8 cellular contexts compared by ENCODE assay signal in genomic region chr17:40197550-40198475, GRCh38. TPM values are rescaled to one million over a fixed set of nuclear protein-coding genes. Genes with fewer than 3 reads are reported as not detected.
DNase-seq lines count a peak whose midpoint lies in the region; ATAC-seq, FAIRE-seq and TF ChIP-seq lines count a peak whose summit lies in the region.
"Not testable (repeated sequence)": the region's sequence is repeated elsewhere in the genome, so short reads cannot be mapped to it uniquely, and the experiment has no call there.

No MANE protein-coding gene starts in this region.

- TF ChIP-seq RAD21 in A549 (conservative IDR thresholded peaks at IDR 0.05 in 1 of 2, IDR thresholded peaks at IDR 0.05 in 1 of 2); HepG2 (CRISPR knock-in tag; IDR thresholded peaks at IDR 0.05): not testable (repeated sequence)

- H3K4me3 Mint-ChIP-seq in activated T-cell treated with anti-CD3 and anti-CD28 coated beads, Interleukin-2, amount 50 U/mL, for 24 hours = peak overlapping the region; percentile 62

- H3K79me2 ChIP-seq in Karpas-422 (ENCODE audit: low read length); HepG2 (ENCODE audit: insufficient read depth, low read length): not testable (repeated sequence)

- TF ChIP-seq POLR2A in A549 (IDR thresholded peaks at IDR 0.05; ENCODE audit: low read length) (peak; percentile 17; the same call in 1 of the 2 replicates), HepG2 (IDR thresholded peaks at IDR 0.05; ENCODE audit: insufficient read depth in 1 of 2, low read depth in 2 of 2, low read length in 2 of 2) (peak in 1 of 2 experiments; percentile 51; a peak in 1 of 4 replicates)

- ATAC-seq in A549 (peak in 1 of 2 experiments; percentile 50; a peak in 3 of 6 replicates), HepG2 (peak; percentile 48)
- peak; percentile 25 to 35 for ATAC-seq in activated naive CD4-positive, alpha-beta T cell treated with anti-CD3 and anti-CD28 coated beads, Interleukin-2, amount 50 U/mL, for 72 hours
- not testable (repeated sequence) for ATAC-seq in stimulated activated naive CD8-positive, alpha-beta T cell treated with anti-CD3 and anti-CD28 coated beads, Interleukin-15, Interleukin-2, amounts not matched to agents 100 U/mL and 50 U/mL, for 24 hours

- TF ChIP-seq CTCF in A549 (IDR thresholded peaks at IDR 0.05); HepG2 (CRISPR knock-in tag; IDR thresholded peaks at IDR 0.05): not testable (repeated sequence)

- intact Hi-C loops in HepG2 (cut with micrococcal nuclease; ENCODE audit: unreplicated experiment) = not testable (repeated sequence)

- in situ Hi-C loops in HepG2 (cut with HindIII; ENCODE audit: extremely low pct_ligation_motif_present, low pct_unique_long_range_greater_than_20kb) = not testable (repeated sequence)

- not testable (repeated sequence) for H4K20me1 ChIP-seq in Karpas-422 (ENCODE audit: insufficient read depth, low read depth, low read length); HepG2 (ENCODE audit: insufficient read depth, low read length)

- H3K27me3 ChIP-seq in Karpas-422 (ENCODE audit: low read length); HepG2 (ENCODE audit: control insufficient read depth in 1 of 2, insufficient read depth in 2 of 2, low read length in 2 of 2): not testable (repeated sequence)

- TF ChIP-seq EP300 in A549 (IDR thresholded peaks at IDR 0.05); HepG2 (IDR thresholded peaks at IDR 0.05; ENCODE audit: low read depth in 2 of 2, low read length in 2 of 2); HepG2 (CRISPR knock-in tag; IDR thresholded peaks at IDR 0.05; ENCODE audit: borderline replicate concordance): not testable (repeated sequence)

- not testable (repeated sequence) for FAIRE-seq in A549 (lab: Jason Lieb, UNC); HepG2 (lab: Jason Lieb, UNC)

- H3K27me3 Mint-ChIP-seq in activated T-cell treated with anti-CD3 and anti-CD28 coated beads, Interleukin-2, amount 50 U/mL, for 24 hours = peaks cover 14% of the 10 kb centered on the region

- not testable (repeated sequence) for H3K36me3 Mint-ChIP-seq in activated T-cell treated with anti-CD3 and anti-CD28 coated beads, Interleukin-2, amount 50 U/mL, for 24 hours (ENCODE audit: low read depth); activated naive CD4-positive, alpha-beta T cell treated with anti-CD3 and anti-CD28 coated beads, Interleukin-2, amount 50 U/mL, for 72 hours

- not testable (repeated sequence) for H3K9me2 ChIP-seq in Karpas-422 (replicated peaks; ENCODE audit: insufficient read depth, low read length)

- not testable (repeated sequence) for H3K9ac ChIP-seq in Karpas-422 (ENCODE audit: low read length)
- H3K9ac ChIP-seq in HepG2 (ENCODE audit: insufficient read depth, low read depth, low read length) = peak overlapping the region; percentile 34; the same call in 1 of the 2 replicates

- H2AFZ ChIP-seq in Karpas-422 (ENCODE audit: low read length) = not testable (repeated sequence)
- H2AFZ ChIP-seq in HepG2 (ENCODE audit: low read length) = peak overlapping the region; percentile 95

- not testable (repeated sequence) for BruUV-seq in HepG2 (replicated peaks; lab: Mats Ljungman, UMichigan)

- H3K4me3 ChIP-seq in A549 (peak overlapping the region; percentile 33), HepG2 (replicated peaks in 1 of 3; ENCODE audit: insufficient read depth in 1 of 3, low read depth in 2 of 3, low read length in 3 of 3) (peak overlapping the region; percentile 16 to 57 (median 37); a peak in 5 of 6 replicates)
- H3K4me3 ChIP-seq in Karpas-422 (ENCODE audit: low read length) = not testable (repeated sequence)

- not testable (repeated sequence) for H3K9me3 Mint-ChIP-seq in activated T-cell treated with anti-CD3 and anti-CD28 coated beads, Interleukin-2, amount 50 U/mL, for 24 hours; activated naive CD4-positive, alpha-beta T cell treated with anti-CD3 and anti-CD28 coated beads, Interleukin-2, amount 50 U/mL, for 72 hours

- not testable (repeated sequence) for H3K9me3 ChIP-seq in A549; Karpas-422 (ENCODE audit: low read length); HepG2 (ENCODE audit: low read length)

- H3K4me1 Mint-ChIP-seq in activated T-cell treated with anti-CD3 and anti-CD28 coated beads, Interleukin-2, amount 50 U/mL, for 24 hours (ENCODE audit: low read depth) = not testable (repeated sequence)

- WGBS in A549 (ENCODE audit: missing lambda C conversion rate) = 29% methylated on average over 10 of the region's 10 CpGs
- 37% methylated on average over 10 of the region's 10 CpGs for WGBS in HepG2 (ENCODE audit: low lambda C conversion rate)

- H3K36me3 ChIP-seq in Karpas-422 (ENCODE audit: insufficient read depth, low read length); HepG2 (replicated peaks in 1 of 2; ENCODE audit: control insufficient read depth in 1 of 2, insufficient read depth in 2 of 2, low read length in 2 of 2): not testable (repeated sequence)

- H3K27ac ChIP-seq in A549; Karpas-422 (ENCODE audit: low read length): not testable (repeated sequence)
- H3K27ac ChIP-seq in HepG2 (ENCODE audit: extremely low read length, insufficient read depth, low read length) = peak overlapping the region; percentile 41

- H3K4me2 ChIP-seq in A549 (peak overlapping the region; percentile 48), HepG2 (ENCODE audit: low read depth, low read length) (peak overlapping the region; percentile 70)
- not testable (repeated sequence) for H3K4me2 ChIP-seq in Karpas-422 (ENCODE audit: low read depth, low read length, poor library complexity, severe bottlenecking)

- not testable (repeated sequence) for H3K4me1 ChIP-seq in A549; Karpas-422 (ENCODE audit: low read length)
- H3K4me1 ChIP-seq in HepG2 (ENCODE audit: insufficient read depth, low read length) = peaks cover 54% of the 10 kb centered on the region

- POLR2A ChIA-PET in A549 (lab: Yijun Ruan, JAX) (interaction anchor here (0.6 to 1.2 kb wide), 3 partner anchors 21 to 97 kb away, joined by 3 to 6 read pairs (median 4); partner anchors contain the start of gene NR1D1), HepG2 (lab: Yijun Ruan, JAX) (interaction anchor here (1.1 to 3.0 kb wide), 8 partner anchors 7 to 217 kb away, joined by 3 to 20 read pairs (median 4); partner anchors contain the start of genes CASC3, PSMD3 and WIPF2)

- DNase-seq in A549 (ENCODE audit: low read depth in 1 of 2, low spot score in 1 of 2) (peak in 1 of 2 experiments; percentile 62), Karpas-422 (peak; percentile 54), SW480 (ENCODE audit: low spot score) (peak; percentile 55), HepG2 (ENCODE audit: low spot score) (peak; percentile 62)
- DNase-seq in activated CD4-positive, alpha-beta T cell treated with anti-CD3 and anti-CD28 coated beads for 48 hours = peak; percentile 47
- DNase-seq in activated T-cell treated with anti-CD3 and anti-CD28 coated beads, Interleukin-2, amount 50 U/mL, for 24 hours = peak; percentile 47
- not testable (repeated sequence) for DNase-seq in activated naive CD4-positive, alpha-beta T cell treated with anti-CD3 and anti-CD28 coated beads, Interleukin-2, amount 50 U/mL, for 72 hours (ENCODE audit: low spot score in 2 of 2)
- peak; percentile 24 for DNase-seq in stimulated activated naive CD8-positive, alpha-beta T cell treated with anti-CD3 and anti-CD28 coated beads, Interleukin-15, Interleukin-2, amounts not matched to agents 100 U/mL and 50 U/mL, for 24 hours

- CTCF ChIA-PET in A549 (lab: Yijun Ruan, JAX) = interaction anchor here (0.7 to 14.1 kb wide), 12 partner anchors 6 to 157 kb away, joined by 3 to 232 read pairs (median 9); partner anchors contain the start of genes CDC6 and WIPF2
- CTCF ChIA-PET in HepG2 (lab: Yijun Ruan, JAX; ENCODE audit: low intra/inter-chr PET ratio, low total read pairs) = not testable (repeated sequence)

- H3K27ac Mint-ChIP-seq in activated T-cell treated with anti-CD3 and anti-CD28 coated beads, Interleukin-2, amount 50 U/mL, for 24 hours = not testable (repeated sequence)
- H3K27ac Mint-ChIP-seq in activated naive CD4-positive, alpha-beta T cell treated with anti-CD3 and anti-CD28 coated beads, Interleukin-2, amount 50 U/mL, for 72 hours = peak overlapping the region in 1 of 2 donors; percentile 18

RNA-seq across cellular contexts. Expression of gene RAPGEFL1, which starts 20.5 kb away (rescaled TPM):
- 3.7 and 4.1 TPM in 2 replicates for polyA plus RNA-seq in A549 (2011; rRNA removed)
- polyA plus RNA-seq in A549 (2012; cell fraction: cytosol; rRNA removed) = 4.6 and 5.6 TPM in 2 replicates
- 43.7 and 49.2 TPM in 2 replicates for polyA plus RNA-seq in A549 (2012; cell fraction: nucleus; rRNA removed)
- polyA plus RNA-seq in A549 (2017; fragmentation: RNase III; extraction: RNeasy Plus Mini Kit Qiagen cat#74134 plus additional on column Dnase treatment) = 4.7 to 4.8 TPM (median 4.8 TPM) in 3 replicates
- polyA minus RNA-seq in A549 (2011; rRNA and poly(A)+ RNA removed) = 5.9 and 6.8 TPM in 2 replicates
- total RNA-seq in Karpas-422 (2014; rRNA removed; shearing (Covaris generic); ENCODE audit: low replicate concordance) = 5.6 and 8.9 TPM in 2 replicates
- 1 to 10 TPM; 5.3 to 7.1 TPM for total RNA-seq in activated naive CD4-positive, alpha-beta T cell treated with anti-CD3 and anti-CD28 coated beads, Interleukin-2, amount 50 U/mL, for 72 hours
- 1.1 and 4.5 TPM in 2 replicates for total RNA-seq in HepG2 (2016; rRNA removed; fragmentation: Illumina TruSeq; extraction: Trizol)
- total RNA-seq in HepG2 (2016; cell fraction: cytosol; rRNA removed; fragmentation: Illumina TruSeq; extraction: Trizol; ENCODE audit: low read depth) = 1.5 and 1.9 TPM in 2 replicates
- total RNA-seq in HepG2 (2016; cell fraction: insoluble cytoplasmic fraction; rRNA removed; fragmentation: Illumina TruSeq; extraction: Trizol) = 1.3 and 2.7 TPM in 2 replicates
- total RNA-seq in HepG2 (2016; cell fraction: membrane; rRNA removed; fragmentation: Illumina TruSeq; extraction: Trizol) = 1.7 TPM in 2 replicates
- total RNA-seq in HepG2 (2016; cell fraction: nucleus; rRNA removed; fragmentation: Illumina TruSeq; extraction: Trizol) = 4.2 and 4.8 TPM in 2 replicates
- 7.3 and 7.8 TPM in 2 replicates for polyA plus RNA-seq in HepG2 (2011; rRNA removed)
- polyA plus RNA-seq in HepG2 (2011; cell fraction: cytosol; rRNA removed) = 1.8 and 1.9 TPM in 2 replicates
- polyA plus RNA-seq in HepG2 (2011; cell fraction: nucleus; rRNA removed) = 53.9 and 60.7 TPM in 2 replicates
- polyA plus RNA-seq in HepG2 (2012) = 6.4 and 8.2 TPM in 2 replicates
- polyA plus RNA-seq in HepG2 (2016; cell fraction: cytosol; fragmentation: Illumina TruSeq; extraction: Trizol; ENCODE audit: low read depth) = 0.27 and 0.35 TPM in 2 replicates
- 1.6 and 2.4 TPM in 2 replicates for polyA plus RNA-seq in HepG2 (2016; cell fraction: insoluble cytoplasmic fraction; fragmentation: Illumina TruSeq; extraction: Trizol; ENCODE audit: low read depth)
- 0.85 and 0.91 TPM in 2 replicates for polyA plus RNA-seq in HepG2 (2016; cell fraction: membrane; fragmentation: Illumina TruSeq; extraction: Trizol; ENCODE audit: low read depth)
- 23.6 and 26.4 TPM in 2 replicates for polyA plus RNA-seq in HepG2 (2016; cell fraction: nucleus; fragmentation: Illumina TruSeq; extraction: Trizol; ENCODE audit: insufficient read depth, low read depth)
- polyA minus RNA-seq in HepG2 (2011; rRNA and poly(A)+ RNA removed; ENCODE audit: low replicate concordance) = 4.9 and 19.9 TPM in 2 replicates
- 0.53 and 1.3 TPM in 2 replicates for polyA minus RNA-seq in HepG2 (2011; cell fraction: cytosol; rRNA and poly(A)+ RNA removed)
- 10.6 and 13.8 TPM in 2 replicates for polyA minus RNA-seq in HepG2 (2011; cell fraction: nucleus; rRNA and poly(A)+ RNA removed)

RNA-seq across cellular contexts. Expression of gene WIPF2, which starts 21.3 kb away (rescaled TPM):
- polyA plus RNA-seq in A549 (2011; rRNA removed) (13.8 and 15.3 TPM in 2 replicates), A549 (2017; fragmentation: RNase III; extraction: RNeasy Plus Mini Kit Qiagen cat#74134 plus additional on column Dnase treatment) (19.3 to 21.5 TPM (median 20.8 TPM) in 3 replicates), HepG2 (2011; rRNA removed) (7.2 and 8.3 TPM in 2 replicates)
- 7.9 and 10.4 TPM in 2 replicates for polyA plus RNA-seq in A549 (2012; cell fraction: cytosol; rRNA removed)
- polyA plus RNA-seq in A549 (2012; cell fraction: nucleus; rRNA removed) = 8.6 and 10.5 TPM in 2 replicates
- 11.0 and 16.4 TPM in 2 replicates for polyA minus RNA-seq in A549 (2011; rRNA and poly(A)+ RNA removed)
- total RNA-seq in Karpas-422 (2014; rRNA removed; shearing (Covaris generic); ENCODE audit: low replicate concordance) = 6.0 and 19.0 TPM in 2 replicates
- 10 to 100 TPM; 25.7 to 26.4 TPM for total RNA-seq in activated naive CD4-positive, alpha-beta T cell treated with anti-CD3 and anti-CD28 coated beads, Interleukin-2, amount 50 U/mL, for 72 hours
- 10.8 and 11.8 TPM in 2 replicates for total RNA-seq in HepG2 (2016; rRNA removed; fragmentation: Illumina TruSeq; extraction: Trizol)
- total RNA-seq in HepG2 (2016; cell fraction: cytosol; rRNA removed; fragmentation: Illumina TruSeq; extraction: Trizol; ENCODE audit: low read depth) = 1.2 and 1.4 TPM in 2 replicates
- total RNA-seq in HepG2 (2016; cell fraction: insoluble cytoplasmic fraction; rRNA removed; fragmentation: Illumina TruSeq; extraction: Trizol) = 11.1 and 11.4 TPM in 2 replicates
- total RNA-seq in HepG2 (2016; cell fraction: membrane; rRNA removed; fragmentation: Illumina TruSeq; extraction: Trizol) = 7.1 and 7.4 TPM in 2 replicates
- 8.5 and 10.1 TPM in 2 replicates for total RNA-seq in HepG2 (2016; cell fraction: nucleus; rRNA removed; fragmentation: Illumina TruSeq; extraction: Trizol)
- polyA plus RNA-seq in HepG2 (2011; cell fraction: cytosol; rRNA removed) = 3.3 and 3.9 TPM in 2 replicates
- polyA plus RNA-seq in HepG2 (2011; cell fraction: nucleus; rRNA removed) = 6.3 and 6.8 TPM in 2 replicates
- 16.2 and 16.9 TPM in 2 replicates for polyA plus RNA-seq in HepG2 (2012)
- 1.7 and 1.9 TPM in 2 replicates for polyA plus RNA-seq in HepG2 (2016; cell fraction: cytosol; fragmentation: Illumina TruSeq; extraction: Trizol; ENCODE audit: low read depth)
- 14.6 and 18.9 TPM in 2 replicates for polyA plus RNA-seq in HepG2 (2016; cell fraction: insoluble cytoplasmic fraction; fragmentation: Illumina TruSeq; extraction: Trizol; ENCODE audit: low read depth)
- polyA plus RNA-seq in HepG2 (2016; cell fraction: membrane; fragmentation: Illumina TruSeq; extraction: Trizol; ENCODE audit: low read depth) = 4.5 and 5.5 TPM in 2 replicates
- 17.7 and 23.9 TPM in 2 replicates for polyA plus RNA-seq in HepG2 (2016; cell fraction: nucleus; fragmentation: Illumina TruSeq; extraction: Trizol; ENCODE audit: insufficient read depth, low read depth)
- 10.7 and 12.1 TPM in 2 replicates for polyA minus RNA-seq in HepG2 (2011; rRNA and poly(A)+ RNA removed; ENCODE audit: low replicate concordance)
- polyA minus RNA-seq in HepG2 (2011; cell fraction: cytosol; rRNA and poly(A)+ RNA removed) = 8.1 and 9.5 TPM in 2 replicates
- polyA minus RNA-seq in HepG2 (2011; cell fraction: nucleus; rRNA and poly(A)+ RNA removed) = 7.2 and 8.5 TPM in 2 replicates

RNA-seq across cellular contexts. Expression of gene CASC3, which starts 57.5 kb away (rescaled TPM):
- polyA plus RNA-seq in A549 (2011; rRNA removed) (62.8 and 67.9 TPM in 2 replicates), A549 (2017; fragmentation: RNase III; extraction: RNeasy Plus Mini Kit Qiagen cat#74134 plus additional on column Dnase treatment) (44.5 to 48.2 TPM (median 45.5 TPM) in 3 replicates), HepG2 (2011; rRNA removed) (60.9 and 62.9 TPM in 2 replicates)
- polyA plus RNA-seq in A549 (2012; cell fraction: cytosol; rRNA removed) = 30.9 and 36.2 TPM in 2 replicates
- polyA plus RNA-seq in A549 (2012; cell fraction: nucleus; rRNA removed) = 79.2 and 100 TPM in 2 replicates
- polyA minus RNA-seq in A549 (2011; rRNA and poly(A)+ RNA removed) = 51.1 and 56.5 TPM in 2 replicates
- 37.4 and 74.5 TPM in 2 replicates for total RNA-seq in Karpas-422 (2014; rRNA removed; shearing (Covaris generic); ENCODE audit: low replicate concordance)
- total RNA-seq in activated naive CD4-positive, alpha-beta T cell treated with anti-CD3 and anti-CD28 coated beads, Interleukin-2, amount 50 U/mL, for 72 hours = 100 to 1,000 TPM; 104 to 212 TPM
- total RNA-seq in HepG2 (2016; rRNA removed; fragmentation: Illumina TruSeq; extraction: Trizol) = 29.6 and 30.8 TPM in 2 replicates
- total RNA-seq in HepG2 (2016; cell fraction: cytosol; rRNA removed; fragmentation: Illumina TruSeq; extraction: Trizol; ENCODE audit: low read depth) = 27.8 and 32.3 TPM in 2 replicates
- total RNA-seq in HepG2 (2016; cell fraction: insoluble cytoplasmic fraction; rRNA removed; fragmentation: Illumina TruSeq; extraction: Trizol) = 26.4 and 32.2 TPM in 2 replicates
- 28.8 and 30.1 TPM in 2 replicates for total RNA-seq in HepG2 (2016; cell fraction: membrane; rRNA removed; fragmentation: Illumina TruSeq; extraction: Trizol)
- 30.8 and 38.1 TPM in 2 replicates for total RNA-seq in HepG2 (2016; cell fraction: nucleus; rRNA removed; fragmentation: Illumina TruSeq; extraction: Trizol)
- polyA plus RNA-seq in HepG2 (2011; cell fraction: cytosol; rRNA removed) = 25.1 and 35.9 TPM in 2 replicates
- polyA plus RNA-seq in HepG2 (2011; cell fraction: nucleus; rRNA removed) = 142 and 152 TPM in 2 replicates
- polyA plus RNA-seq in HepG2 (2012) = 70.7 and 76.1 TPM in 2 replicates
- polyA plus RNA-seq in HepG2 (2016; cell fraction: cytosol; fragmentation: Illumina TruSeq; extraction: Trizol; ENCODE audit: low read depth) = 5.4 and 6.1 TPM in 2 replicates
- 32.0 and 41.3 TPM in 2 replicates for polyA plus RNA-seq in HepG2 (2016; cell fraction: insoluble cytoplasmic fraction; fragmentation: Illumina TruSeq; extraction: Trizol; ENCODE audit: low read depth)
- 18.7 and 20.0 TPM in 2 replicates for polyA plus RNA-seq in HepG2 (2016; cell fraction: membrane; fragmentation: Illumina TruSeq; extraction: Trizol; ENCODE audit: low read depth)
- 74.6 and 84.0 TPM in 2 replicates for polyA plus RNA-seq in HepG2 (2016; cell fraction: nucleus; fragmentation: Illumina TruSeq; extraction: Trizol; ENCODE audit: insufficient read depth, low read depth)
- 60.8 and 70.8 TPM in 2 replicates for polyA minus RNA-seq in HepG2 (2011; rRNA and poly(A)+ RNA removed; ENCODE audit: low replicate concordance)
- 20.8 and 24.8 TPM in 2 replicates for polyA minus RNA-seq in HepG2 (2011; cell fraction: cytosol; rRNA and poly(A)+ RNA removed)
- polyA minus RNA-seq in HepG2 (2011; cell fraction: nucleus; rRNA and poly(A)+ RNA removed) = 59.5 and 60.8 TPM in 2 replicates
